ENCODE assay signal across 20 cellular contexts in genomic region chr1:5904551-5904950, GRCh38.
"Had no signal": no experiment of that assay in that cellular context is flagged by ENCODE, and none has a peak within 500 bp of the region (broad histone marks: within the 10 kb centered on the region; RNA-seq: fewer than 3 reads in every experiment).

No MANE protein-coding gene starts in this region.

- ATAC-seq: gastroesophageal sphincter, left cardiac atrium, left ventricle myocardium superior had no signal

- DNase-seq: colonic mucosa; effector CD8-positive, alpha-beta T cell; esophagus squamous epithelium; foreskin fibroblast; glutamatergic neuron; left cardiac atrium; left ventricle myocardium superior; mesendoderm; naive B cell; sigmoid colon; stimulated activated CD4-positive, alpha-beta T cell treated with anti-CD3 and anti-CD28 coated beads, Interleukin-12 subunit alpha, Interleukin-12 subunit beta, amount 100 ng/mL, for 4 hours; stimulated activated naive CD4-positive, alpha-beta T cell; substantia nigra; trophoblast cell; uterus had no signal

- H3K4me1 ChIP-seq: colonic mucosa, gastroesophageal sphincter, right atrium auricular region, sigmoid colon, stomach, uterus had no signal

- H3K27ac ChIP-seq: colonic mucosa, dorsolateral prefrontal cortex, esophagus squamous epithelium, gastroesophageal sphincter, right atrium auricular region, sigmoid colon, skin epidermis, stomach, uterus had no signal

- H3K9me3 ChIP-seq: colonic mucosa, esophagus squamous epithelium, gastroesophageal sphincter, right atrium auricular region, sigmoid colon, stomach, uterus had no signal

- H3K36me3 ChIP-seq: colonic mucosa, uterus had no signal

- H3K27me3 ChIP-seq: colonic mucosa, dorsolateral prefrontal cortex, esophagus squamous epithelium, gastroesophageal sphincter, right atrium auricular region, sigmoid colon, stomach, uterus had no signal

- H3K4me3 ChIP-seq: colonic mucosa, dorsolateral prefrontal cortex, esophagus squamous epithelium, gastroesophageal sphincter, right atrium auricular region, sigmoid colon, skin epidermis, stomach, uterus had no signal
